Comparison of ENCODE assay signal across 18 cellular contexts in the genomic region with DNA sequence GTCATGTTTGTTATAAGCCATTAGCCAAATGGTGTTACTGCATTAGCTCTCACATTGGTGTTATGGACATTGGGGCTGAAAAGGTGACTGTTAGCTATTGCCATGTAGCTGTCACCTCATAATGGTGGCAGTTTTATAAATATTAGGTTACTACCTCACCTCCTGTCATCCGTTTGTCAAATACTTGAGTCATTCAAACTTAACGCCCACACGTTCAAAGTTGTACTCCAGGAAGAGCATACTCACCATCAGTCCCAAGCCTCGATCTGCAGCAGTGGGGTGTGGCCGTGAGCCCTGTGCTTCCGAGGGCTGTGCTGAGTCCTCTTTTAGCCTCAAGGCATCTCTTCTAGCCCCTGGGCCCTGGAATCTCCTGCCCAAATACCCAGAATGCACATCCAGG.
DNase-seq lines count a peak whose midpoint lies in the region; ATAC-seq and TF ChIP-seq lines count a peak whose summit lies in the region.
"Had no signal": no experiment of that assay in that cellular context is flagged by ENCODE, and none has a peak within 500 bp of the region (broad histone marks: within the 10 kb centered on the region; RNA-seq: fewer than 3 reads in every experiment).

No MANE protein-coding gene starts in this region.

- no peak overlapping the region for H2AK5ac ChIP-seq in trophoblast cell (ENCODE audit: low read length)

- no CpG with 5 or more reads among the region's 6 CpGs for WGBS in trophoblast cell (ENCODE audit: extremely low coverage, insufficient coverage, insufficient read length)

- H3K79me1 ChIP-seq in trophoblast cell (ENCODE audit: low read length): peaks cover 6% of the 10 kb centered on the region

- in situ Hi-C loops in brain microvascular endothelial cell (cut with HindIII; ENCODE audit: low pct_ligation_motif_present, low sequenced_read_pairs): no loop called here

- H4K12ac ChIP-seq in trophoblast cell (ENCODE audit: low read depth, low read length): no peak overlapping the region

- no peak for TF ChIP-seq CTCF in brain microvascular endothelial cell (IDR thresholded peaks at IDR 0.05; ENCODE audit: low read depth, low read length, missing control alignments)

- no peaks in the 10 kb centered on the region for H3K36me3 ChIP-seq in brain microvascular endothelial cell (replicated peaks)
- H3K36me3 ChIP-seq in trophoblast cell (ENCODE audit: control insufficient read depth in 1 of 2, insufficient read depth in 2 of 2, low read length in 2 of 2): no peaks in the 10 kb centered on the region
- H3K36me3 ChIP-seq: adrenal gland, WERI-Rb-1 had no signal

- H4K91ac ChIP-seq in trophoblast cell (ENCODE audit: low read depth, low read length): peak overlapping the region; percentile 62

- peak overlapping the region; percentile 69 for H3K18ac ChIP-seq in trophoblast cell (ENCODE audit: low read length)

- H3K4ac ChIP-seq in trophoblast cell (ENCODE audit: low read depth, low read length): no peak overlapping the region

- H3K4me3 ChIP-seq in brain microvascular endothelial cell (ENCODE audit: low read depth, low read length) (no peak overlapping the region), trophoblast cell (ENCODE audit: low read depth, low read length) (no peak overlapping the region)
- H3K4me3 ChIP-seq: adrenal gland, skin epidermis had no signal

- H3K27ac ChIP-seq in brain microvascular endothelial cell (no peak overlapping the region), trophoblast cell (ENCODE audit: low read depth, low read length) (peak overlapping the region; percentile 29)
- H3K27ac ChIP-seq: adrenal gland, HL-60, skin epidermis, WERI-Rb-1 had no signal

- no peak overlapping the region for H2AFZ ChIP-seq in trophoblast cell (ENCODE audit: insufficient read depth, low read length, poor library complexity)

- H3K4me1 ChIP-seq in trophoblast cell (ENCODE audit: control insufficient read depth in 1 of 2, insufficient read depth in 2 of 2, low read length in 2 of 2): peaks cover 5 to 9% of the 10 kb centered on the region in 2 experiments
- H3K4me1 ChIP-seq: adrenal gland had no signal

- no peaks in the 10 kb centered on the region for H3K79me2 ChIP-seq in trophoblast cell (ENCODE audit: control insufficient read depth, insufficient read depth, low read length, poor library complexity)

- peak overlapping the region; percentile 59 for H2BK120ac ChIP-seq in trophoblast cell (ENCODE audit: insufficient read depth, low read length, poor library complexity)

- H2BK12ac ChIP-seq in trophoblast cell (ENCODE audit: low read length): peak overlapping the region; percentile 11

- H3K27me3 ChIP-seq in brain microvascular endothelial cell (replicated peaks) (no peaks in the 10 kb centered on the region), trophoblast cell (ENCODE audit: insufficient read depth, low read length) (no peaks in the 10 kb centered on the region)
- H3K27me3 ChIP-seq: adrenal gland had no signal

- H4K8ac ChIP-seq in trophoblast cell (ENCODE audit: low read depth, low read length): no peak overlapping the region

- H3K9ac ChIP-seq in trophoblast cell (ENCODE audit: low read length): no peak overlapping the region

- H3K9me3 ChIP-seq in trophoblast cell (ENCODE audit: insufficient read depth, low read depth, low read length): no peaks in the 10 kb centered on the region
- H3K9me3 ChIP-seq: adrenal gland had no signal

- no peak overlapping the region for H3K23ac ChIP-seq in trophoblast cell (ENCODE audit: low read length)

- ATAC-seq in activated CD4-positive, CD25-positive, alpha-beta regulatory T cell treated with anti-CD3 and anti-CD28 coated beads, Interleukin-2, amount 50 U/mL, for 24 hours: peak; percentile 71 to 73
- no peak for ATAC-seq in GM21619 (IDR thresholded peaks at IDR 0.05; ENCODE audit: unreplicated experiment)
- no peak for ATAC-seq in GM21515 (IDR thresholded peaks at IDR 0.05; ENCODE audit: unreplicated experiment)

- no peak overlapping the region for H3K4me2 ChIP-seq in trophoblast cell (ENCODE audit: low read length)

- no peak overlapping the region for H2BK5ac ChIP-seq in trophoblast cell (ENCODE audit: low read depth, low read length, poor library complexity)

- peak overlapping the region; percentile 13 for H3K14ac ChIP-seq in trophoblast cell (ENCODE audit: low read length)

- DNase-seq in activated CD4-positive, CD25-positive, alpha-beta regulatory T cell treated with anti-CD3 and anti-CD28 coated beads, Interleukin-2, amount 50 U/mL, for 72 hours: no peak
- DNase-seq in HPDE6-E6E7 (ENCODE audit: extremely low spot score): peak; percentile 38
- DNase-seq in brain microvascular endothelial cell: peak; percentile 47
- DNase-seq in trophoblast cell: no peak
- no peak for DNase-seq in retina
- DNase-seq: adrenal gland; CD4-positive, alpha-beta memory T cell; Kasumi-1; kidney; NCI-H187; NCI-H510A treated with DMSO at 0.1 percent for 48 hours; substantia nigra; WERI-Rb-1 had no signal

Comparison
In these comparisons a context has a peak if more than half of its experiments do, and no peak if none do; other contexts are left out.
1. ATAC-seq: peak in activated CD4-positive, CD25-positive, alpha-beta regulatory T cell treated with anti-CD3 and anti-CD28 coated beads, Interleukin-2, amount 50 U/mL, for 24 hours (2 of 2); none in GM21619 (single experiment) and GM21515 (single experiment).
2. DNase-seq: peak in HPDE6-E6E7 (single experiment) and brain microvascular endothelial cell (single experiment); none in activated CD4-positive, CD25-positive, alpha-beta regulatory T cell treated with anti-CD3 and anti-CD28 coated beads, Interleukin-2, amount 50 U/mL, for 72 hours (single experiment), trophoblast cell (0 of 2) and retina (single experiment).